In the genomic region with DNA sequence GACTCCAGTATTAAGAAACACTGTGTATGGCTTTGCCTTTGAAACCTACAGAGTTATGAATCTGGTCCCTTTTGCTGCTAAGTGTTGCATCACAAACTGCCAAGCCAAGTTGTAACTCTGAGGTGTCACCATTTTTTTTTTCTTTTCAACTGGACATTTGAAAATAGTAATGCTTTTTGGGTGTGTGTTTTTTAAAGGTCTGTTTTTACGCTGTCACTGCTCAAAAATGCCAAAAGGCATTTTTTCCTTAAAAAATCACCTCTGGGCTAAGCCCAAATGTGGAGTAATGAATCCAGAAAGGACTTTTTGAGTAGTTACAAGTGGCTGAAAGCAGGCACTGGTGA, we compare ENCODE assay signal across 10 cellular contexts. TPM values are rescaled to one million over a fixed set of nuclear protein-coding genes. Genes with fewer than 3 reads are reported as not detected.
A peak's percentile ranks its signal among the peaks of the same experiment; 100 is the strongest.
DNase-seq lines count a peak whose midpoint lies in the region; TF ChIP-seq lines count a peak whose summit lies in the region.
"Had no signal": no experiment of that assay in that cellular context is flagged by ENCODE, and none has a peak within 500 bp of the region (broad histone marks: within the 10 kb centered on the region; RNA-seq: fewer than 3 reads in every experiment).

No MANE protein-coding gene starts in this region.

- no peaks in the 10 kb centered on the region; the same call in 1 of the 2 replicates for H3F3A ChIP-seq in OCI-LY1 (ENCODE audit: insufficient read depth, low read length)
- H3F3A ChIP-seq in smooth muscle cell (ENCODE audit: low read depth): peaks cover 6% of the 10 kb centered on the region

- no peaks in the 10 kb centered on the region for H4K20me1 ChIP-seq in OCI-LY1 (ENCODE audit: insufficient read depth, low read length)
- H4K20me1 ChIP-seq in smooth muscle cell (ENCODE audit: low read depth): peaks cover 85% of the 10 kb centered on the region

- no peaks in the 10 kb centered on the region for H3K27me3 ChIP-seq in OCI-LY1 (ENCODE audit: insufficient read depth, low read length)
- no peaks in the 10 kb centered on the region for H3K27me3 ChIP-seq in smooth muscle cell (ENCODE audit: low read depth)
- H3K27me3 ChIP-seq in MG63: no peaks in the 10 kb centered on the region

- H3K79me2 ChIP-seq in OCI-LY1 (ENCODE audit: insufficient read depth, low read length) (peaks cover 76% of the 10 kb centered on the region), smooth muscle cell (ENCODE audit: low read depth) (peaks cover 100% of the 10 kb centered on the region)

- H2AFZ ChIP-seq in OCI-LY1 (ENCODE audit: low read length) (no peak overlapping the region), smooth muscle cell (ENCODE audit: low read depth) (no peak overlapping the region)

- H3K4me2 ChIP-seq in OCI-LY1 (ENCODE audit: low read length): peak overlapping the region; percentile 56
- H3K4me2 ChIP-seq in smooth muscle cell: peak overlapping the region; percentile 45

- peak overlapping the region; percentile 14; the same call in 1 of the 2 replicates for H3K4me3 ChIP-seq in GM08714 (ENCODE audit: low read length)
- H3K4me3 ChIP-seq in OCI-LY1 (ENCODE audit: low read depth, low read length, poor library complexity, severe bottlenecking): peak overlapping the region; percentile 5
- H3K4me3 ChIP-seq in smooth muscle cell: no peak overlapping the region
- no peak overlapping the region for H3K4me3 ChIP-seq in MG63

- peak overlapping the region; percentile 16; the same call in 1 of the 2 replicates for H3K9ac ChIP-seq in OCI-LY1 (ENCODE audit: low read length)
- no peak overlapping the region for H3K9ac ChIP-seq in smooth muscle cell (ENCODE audit: low read depth)

- peak overlapping the region; percentile 82 for H3K27ac ChIP-seq in OCI-LY1 (ENCODE audit: low read depth, low read length, poor library complexity, severe bottlenecking)
- H3K27ac ChIP-seq in epithelial cell of prostate: peak overlapping the region; percentile 46
- peak overlapping the region; percentile 86 for H3K27ac ChIP-seq in smooth muscle cell (ENCODE audit: low read depth)

- H3K9me3 ChIP-seq in OCI-LY1 (ENCODE audit: low read length) (no peaks in the 10 kb centered on the region), smooth muscle cell (replicated peaks; ENCODE audit: low read depth) (no peaks in the 10 kb centered on the region), MG63 (no peaks in the 10 kb centered on the region)

- H3K9me2 ChIP-seq in OCI-LY1 (ENCODE audit: low read depth, low read length): no peaks in the 10 kb centered on the region

- TF ChIP-seq CTCF in OCI-LY1 (IDR thresholded peaks at IDR 0.05; ENCODE audit: low read length): no peak
- TF ChIP-seq CTCF in smooth muscle cell (IDR thresholded peaks at IDR 0.05; ENCODE audit: borderline replicate concordance, insufficient read depth, poor library complexity, severe bottlenecking): no peak

- DNase-seq in epithelial cell of prostate (ENCODE audit: low read depth, low spot score) (no peak), smooth muscle cell (lab: John Stamatoyannopoulos, UW; ENCODE audit: unreplicated experiment) (no peak), MG63 (no peak), NCI-H2196 (lab: John Stamatoyannopoulos, UW; ENCODE audit: unreplicated experiment) (no peak), NCI-H1105 (lab: John Stamatoyannopoulos, UW) (no peak)
- DNase-seq: activated effector memory CD4-positive, alpha-beta T cell treated with Interleukin-2 at 50 U/mL for 16 hours; NCI-H187; right cardiac atrium had no signal

- H3K36me3 ChIP-seq in OCI-LY1 (ENCODE audit: insufficient read depth, low read length) (peaks cover 40% of the 10 kb centered on the region), smooth muscle cell (ENCODE audit: low read depth) (no peaks in the 10 kb centered on the region), MG63 (peaks cover 98% of the 10 kb centered on the region)

- 85% methylated on average over 1 of the region's 1 CpG for WGBS in smooth muscle cell (ENCODE audit: low lambda C conversion rate)

- peaks cover 92% of the 10 kb centered on the region for H3K4me1 ChIP-seq in OCI-LY1 (ENCODE audit: insufficient read depth, low read length, severe bottlenecking)
- peaks cover 37% of the 10 kb centered on the region for H3K4me1 ChIP-seq in smooth muscle cell (ENCODE audit: low read depth)

RNA-seq across cellular contexts. Expression of gene SMAD3, which starts 9.5 kb away (rescaled TPM):
- 21.9 and 25.9 TPM in 2 replicates for total RNA-seq in smooth muscle cell
- 20.2 and 27.7 TPM in 2 replicates for polyA plus RNA-seq in smooth muscle cell
- total RNA-seq in MG63 (2014; rRNA removed; shearing (Covaris generic); ENCODE audit: low replicate concordance): 32.9 and 38.2 TPM in 2 replicates

Comparison
In these comparisons a context has a peak if more than half of its experiments do, and no peak if none do; other contexts are left out.
1. H3K4me3 ChIP-seq: peak in GM08714 (single experiment) and OCI-LY1 (single experiment); none in smooth muscle cell (single experiment) and MG63 (single experiment).
2. Peak in every context shown above with its lines, with median percentiles within 50 percentile points of each other: H3K27ac ChIP-seq.